ENCODE assay signal across 16 cellular contexts in genomic region chr6:1399085-1399780, GRCh38. TPM values are rescaled to one million over a fixed set of nuclear protein-coding genes. Genes with fewer than 3 reads are reported as not detected.
DNase-seq lines count a peak whose midpoint lies in the region; ATAC-seq and TF ChIP-seq lines count a peak whose summit lies in the region.
"Had no signal": no experiment of that assay in that cellular context is flagged by ENCODE, and none has a peak within 500 bp of the region (broad histone marks: within the 10 kb centered on the region; RNA-seq: fewer than 3 reads in every experiment).

No MANE protein-coding gene starts in this region.

- 0 out of 2 replicates have a peak overlapping the region, but pooled peaks have one; percentile 32 for H3K14ac ChIP-seq in IMR-90 (replicated peaks; ENCODE audit: low read depth, low read length)

- no peaks in the 10 kb centered on the region for H3K9me3 ChIP-seq in IMR-90 (ENCODE audit: control insufficient read depth, insufficient read depth, low read length)
- no peaks in the 10 kb centered on the region for H3K9me3 ChIP-seq in endodermal cell (ENCODE audit: control insufficient read depth, low read length)
- no peaks in the 10 kb centered on the region for H3K9me3 ChIP-seq in stomach
- H3K9me3 ChIP-seq: A549, Caco-2, HAP-1 had no signal

- no peak overlapping the region for H3K4me3 Mint-ChIP-seq in endodermal cell
- H3K4me3 Mint-ChIP-seq: CD8-positive, alpha-beta T cell; GM23338; HFFc6 had no signal

- POLR2A ChIA-PET in IMR-90 (lab: Charles Lee; ENCODE audit: unreplicated experiment) = interaction anchor here (0.6 kb wide), 1 partner anchor 235 kb away, joined by 3 read pairs; no protein-coding TSS in a partner anchor

- peak overlapping the region; percentile 30; the same call in 1 of the 2 replicates for H2AK5ac ChIP-seq in IMR-90 (ENCODE audit: low read depth, low read length)

- dilution Hi-C loops in IMR-90 (cut with HindIII; ENCODE audit: low sequenced_read_pairs, unreplicated experiment) = no loop called here

- peak overlapping the region; percentile 26; the same call in 1 of the 2 replicates for H3K4ac ChIP-seq in IMR-90 (ENCODE audit: low read depth, low read length)

- H2BK20ac ChIP-seq in IMR-90 (ENCODE audit: low read depth, low read length) = no peak overlapping the region; the same call in 1 of the 2 replicates

- H2BK5ac ChIP-seq in IMR-90 (ENCODE audit: low read depth, low read length, poor library complexity, severe bottlenecking) = no peak overlapping the region

- H3K4me3 ChIP-seq in IMR-90 (ENCODE audit: insufficient read depth, low read depth, low read length) (no peak overlapping the region), endodermal cell (ENCODE audit: low read length) (no peak overlapping the region), stomach (no peak overlapping the region)
- H3K4me3 ChIP-seq: A549, GM23338, HAP-1 had no signal

- no peak overlapping the region for H2BK15ac ChIP-seq in IMR-90 (ENCODE audit: low read depth, low read length)

- H2AFZ ChIP-seq in IMR-90 (replicated peaks; ENCODE audit: low read length, poor library complexity) = no peak overlapping the region
- H2AFZ ChIP-seq: GM23338 had no signal

- H3K18ac ChIP-seq in IMR-90 (ENCODE audit: low read depth, low read length) = no peak overlapping the region

- in situ Hi-C loops in IMR-90 (cut with MboI; ENCODE audit: low sequenced_read_pairs) = loop anchor here (10.0 to 25.0 kb wide), 2 partner anchors 487 to 804 kb away; no protein-coding TSS in a partner anchor

- WGBS in IMR-90 (ENCODE audit: extremely low coverage in 2 of 2, insufficient read length in 1 of 2), 2 experiments = 70 to 100% methylated on average over 1 of the region's 3 CpGs
- WGBS in endodermal cell (ENCODE audit: insufficient coverage in 1 of 2, insufficient read length in 1 of 2), 2 experiments = 56 to 72% methylated on average over 2 to 3 of the region's 3 CpGs
- 44 to 54% (median 49%) methylated on average over 3 of the region's 3 CpGs for WGBS in stomach, 5 donors

- peaks cover 10% of the 10 kb centered on the region for H3K9me1 ChIP-seq in IMR-90 (ENCODE audit: insufficient read depth, low read length)

- no peak for TF ChIP-seq RAD21 in IMR-90 (IDR thresholded peaks at IDR 0.05; ENCODE audit: low read length)

- H2BK120ac ChIP-seq in IMR-90 (ENCODE audit: low read depth, low read length) = no peak overlapping the region; the same call in 1 of the 2 replicates

- no peaks in the 10 kb centered on the region for H3K9me3 Mint-ChIP-seq in endodermal cell
- H3K9me3 Mint-ChIP-seq: CD8-positive, alpha-beta T cell; HFFc6 had no signal

- H4K91ac ChIP-seq in IMR-90 (ENCODE audit: insufficient read depth, low read depth, low read length) = no peak overlapping the region; the same call in 1 of the 2 replicates

- peaks cover 2% of the 10 kb centered on the region for H3K4me1 Mint-ChIP-seq in endodermal cell

- TF ChIP-seq POLR2A in IMR-90 (IDR thresholded peaks at IDR 0.05; ENCODE audit: low read depth, low read length) (no peak), stomach (IDR thresholded peaks at IDR 0.05) (no peak)

- no peak overlapping the region for H3K56ac ChIP-seq in IMR-90 (ENCODE audit: extremely low read depth, insufficient read depth, low read length)

- no peak overlapping the region for H3K4me2 ChIP-seq in IMR-90 (ENCODE audit: low read depth, low read length)
- H3K4me2 ChIP-seq: A549, GM23338 had no signal

- CTCF ChIA-PET in IMR-90 (lab: Yijun Ruan, JAX) = interaction anchor here (0.7 kb wide), 1 partner anchor 23 kb away, joined by 4 read pairs; no protein-coding TSS in a partner anchor

- no peak overlapping the region for H4K5ac ChIP-seq in IMR-90 (ENCODE audit: low read depth, low read length)

- H3K36me3 ChIP-seq in IMR-90 (ENCODE audit: control insufficient read depth, insufficient read depth, low read length) = peaks cover 6% of the 10 kb centered on the region
- H3K36me3 ChIP-seq in endodermal cell (ENCODE audit: control insufficient read depth, insufficient read depth, low read length) = no peaks in the 10 kb centered on the region
- H3K36me3 ChIP-seq in stomach = no peaks in the 10 kb centered on the region
- H3K36me3 ChIP-seq: HAP-1 had no signal

- intact Hi-C loops in IMR-90 (cut with micrococcal nuclease) = loop anchor here (1.0 to 5.0 kb wide), 4 partner anchors 38 to 677 kb away; no protein-coding TSS in a partner anchor
- intact Hi-C loops in stomach (cut with DNase I; ENCODE audit: low total_unique reads) = no loop called here

- no peak overlapping the region for H3K23ac ChIP-seq in IMR-90 (ENCODE audit: low read depth, low read length)

- no peak overlapping the region for H2AK9ac ChIP-seq in IMR-90 (replicated peaks; ENCODE audit: low read depth, low read length, poor library complexity)

- H3K27me3 ChIP-seq in IMR-90 (ENCODE audit: control insufficient read depth, insufficient read depth, low read length) (no peaks in the 10 kb centered on the region; the same call in 1 of the 2 replicates), endodermal cell (ENCODE audit: control insufficient read depth, insufficient read depth, low read length, poor library complexity, severe bottlenecking) (peaks cover 55% of the 10 kb centered on the region), stomach (peaks cover 0 to 80% (median 29%) of the 10 kb centered on the region in 3 donors)

- BruUV-seq in IMR-90 (replicated peaks; lab: Mats Ljungman, UMichigan) = no TSS peak

- H4K8ac ChIP-seq in IMR-90 (ENCODE audit: low read depth in 2 of 2, low read length in 2 of 2) = no peak overlapping the region

- peaks cover 13 to 19% of the 10 kb centered on the region in 2 experiments for H3K79me1 ChIP-seq in IMR-90 (ENCODE audit: low read depth in 1 of 2, low read length in 2 of 2)

- no peaks in the 10 kb centered on the region for H4K20me1 ChIP-seq in IMR-90 (ENCODE audit: insufficient read depth, low read length)

- peaks cover 65% of the 10 kb centered on the region for H3K27me3 Mint-ChIP-seq in endodermal cell (ENCODE audit: insufficient read depth)

- H3K27ac ChIP-seq in IMR-90 (ENCODE audit: insufficient read depth, low read length) (no peak overlapping the region), endodermal cell (ENCODE audit: low read depth, low read length) (no peak overlapping the region), stomach (no peak overlapping the region)
- H3K27ac ChIP-seq: A549 had no signal

- H3K27ac Mint-ChIP-seq in endodermal cell = no peak overlapping the region
- H3K27ac Mint-ChIP-seq: CD14-positive monocyte; CD8-positive, alpha-beta T cell; GM23338; HFFc6 had no signal

- DNase-seq in EH (ENCODE audit: low read depth) (peak; percentile 38), IMR-90 (no peak), endodermal cell (peak; percentile 47), stomach (peak; percentile 15), cerebellar nuclear complex (lab: John Stamatoyannopoulos, UW) (no peak), 8988T (no peak), NCI-H526 (lab: John Stamatoyannopoulos, UW) (no peak)
- DNase-seq: Caco-2; CD8-positive, alpha-beta T cell; DND-41; GF-D8; HFFc6 had no signal

- no peak for TF ChIP-seq EP300 in stomach (IDR thresholded peaks at IDR 0.05)

- no peak overlapping the region for H3K9ac ChIP-seq in IMR-90 (ENCODE audit: low read depth, low read length)
- no peak overlapping the region for H3K9ac ChIP-seq in endodermal cell (ENCODE audit: extremely low read depth, low read length, poor library complexity, severe bottlenecking)

- no peak for ATAC-seq in IMR-90 (ENCODE audit: low read depth)
- ATAC-seq: A549; CD8-positive, alpha-beta T cell had no signal

- no peaks in the 10 kb centered on the region for H3K36me3 Mint-ChIP-seq in endodermal cell (ENCODE audit: low read depth)
- H3K36me3 Mint-ChIP-seq: CD8-positive, alpha-beta T cell had no signal

- no peak for TF ChIP-seq CTCF in IMR-90 (conservative IDR thresholded peaks at IDR 0.05; ENCODE audit: low read depth, low read length)
- TF ChIP-seq CTCF in endodermal cell (conservative IDR thresholded peaks at IDR 0.05) = no peak
- TF ChIP-seq CTCF in stomach (IDR thresholded peaks at IDR 0.05) = no peak

- H3K4me1 ChIP-seq in IMR-90 (ENCODE audit: control insufficient read depth, insufficient read depth, low read length) = peaks cover 18% of the 10 kb centered on the region
- H3K4me1 ChIP-seq in endodermal cell (ENCODE audit: control insufficient read depth, insufficient read depth, low read length) = no peaks in the 10 kb centered on the region
- peaks cover 0 to 23% (median 9%) of the 10 kb centered on the region in 4 donors for H3K4me1 ChIP-seq in stomach
- H3K4me1 ChIP-seq: Caco-2 had no signal

TF ChIP-seq in IMR-90, 13 proteins besides CTCF, POLR2A, EP300 and RAD21:
- TF ChIP-seq RCOR1 (IDR thresholded peaks at IDR 0.05; ENCODE audit: insufficient replicate concordance, low read length) = no peak
- no peak for TF ChIP-seq FOS (IDR thresholded peaks at IDR 0.05; ENCODE audit: low read depth, low read length)
- no peak for TF ChIP-seq MAFK (IDR thresholded peaks at IDR 0.05; ENCODE audit: low read depth, low read length)
- no peak for TF ChIP-seq BHLHE40 (IDR thresholded peaks at IDR 0.05; ENCODE audit: low read depth, low read length)
- TF ChIP-seq NFE2L2 (IDR thresholded peaks at IDR 0.05; ENCODE audit: low read depth, low read length) = no peak
- no peak for TF ChIP-seq CEBPB (IDR thresholded peaks at IDR 0.05; ENCODE audit: low read depth, low read length)
- no peak for TF ChIP-seq RFX5 (IDR thresholded peaks at IDR 0.05; ENCODE audit: low read depth, low read length)
- TF ChIP-seq SMC3 (IDR thresholded peaks at IDR 0.05; ENCODE audit: low read depth, low read length) = no peak

RNA-seq across cellular contexts. Expression of gene FOXF2, which starts 9.9 kb away (rescaled TPM):
- 2.5 TPM in 2 replicates for total RNA-seq in IMR-90 (2012; rRNA removed)
- 16.3 and 17.3 TPM in 2 replicates for polyA plus RNA-seq in IMR-90 (2012; rRNA removed)
- 13.8 and 25.8 TPM in 2 replicates for polyA plus RNA-seq in IMR-90 (2012; cell fraction: cytosol; rRNA removed)
- 11.7 and 17.4 TPM in 2 replicates for polyA plus RNA-seq in IMR-90 (2012; cell fraction: nucleus; rRNA removed; ENCODE audit: low replicate concordance)
- total RNA-seq in endodermal cell = under 1 TPM in 1 of 2 donors, not detected in 1; 0.11 TPM
- polyA plus RNA-seq in endodermal cell (2013, experiment 1 of 2) = 0.43 TPM
- polyA plus RNA-seq in endodermal cell (2013, experiment 2 of 2) = 0.46 TPM
- 100 to 1,000 TPM in 1 of 5 donors, 10 to 100 TPM in 3, 1 to 10 TPM in 1; 9.6 to 104 (median 14.1) TPM for total RNA-seq in stomach
- 10 to 100 TPM; 17.7 to 32.2 (median 20.7) TPM for polyA plus RNA-seq in stomach
- total RNA-seq: CD8-positive, alpha-beta T cell; GM23338 had no signal
- polyA plus RNA-seq: CD14-positive monocyte, GM23338 had no signal

Comparison
In these comparisons a context has a peak if more than half of its experiments do, and no peak if none do; other contexts are left out.
1. DNase-seq: peak in EH (single experiment), endodermal cell (single experiment) and stomach (single experiment); none in IMR-90 (single experiment), cerebellar nuclear complex (0 of 2), 8988T (single experiment) and NCI-H526 (0 of 2).